Comparison of ENCODE assay signal across 13 cellular contexts in genomic region chr9:129078691-129079503, GRCh38. TPM values are rescaled to one million over a fixed set of nuclear protein-coding genes. Genes with fewer than 3 reads are reported as not detected.
DNase-seq lines count a peak whose midpoint lies in the region; ATAC-seq, FAIRE-seq and TF ChIP-seq lines count a peak whose summit lies in the region.
"Had no signal": no experiment of that assay in that cellular context is flagged by ENCODE, and none has a peak within 500 bp of the region (broad histone marks: within the 10 kb centered on the region; RNA-seq: fewer than 3 reads in every experiment).

No MANE protein-coding gene starts in this region.

- ATAC-seq in activated CD4-positive, alpha-beta T cell treated with anti-CD3 and anti-CD28 coated beads for 36 hours, result no peak
- ATAC-seq: GM12878 had no signal

- no peak overlapping the region for H3K18ac ChIP-seq in neuronal stem cell (ENCODE audit: low read length)

- DNase-seq in activated CD4-positive, alpha-beta T cell treated with anti-CD3 and anti-CD28 coated beads for 36 hours, result no peak
- no peak for DNase-seq in activated CD4-positive, alpha-beta T cell treated with anti-CD3 and anti-CD28 coated beads for 48 hours
- DNase-seq in RWPE1 (ENCODE audit: low spot score), result no peak
- DNase-seq in endothelial cell (ENCODE audit: low spot score), result no peak
- no peak for DNase-seq in neuronal stem cell (ENCODE audit: low spot score)
- DNase-seq in frontal cortex (ENCODE audit: low spot score in 2 of 2), result no peak
- DNase-seq in DMS79 (lab: John Stamatoyannopoulos, UW), result no peak
- no peak for DNase-seq in NCI-H1417 treated with DMSO at 0.1 percent for 48 hours (lab: John Stamatoyannopoulos, UW)
- DNase-seq: brain microvascular endothelial cell, NCI-H1048, NCI-H446, occipital lobe had no signal

- peak overlapping the region; percentile 83 for H3K4me3 Mint-ChIP-seq in activated CD4-positive, alpha-beta T cell treated with anti-CD3 and anti-CD28 coated beads for 36 hours
- H3K4me3 Mint-ChIP-seq in endothelial cell (ENCODE audit: unreplicated experiment), result peak overlapping the region; percentile 62

- CTCF ChIA-PET in activated CD4-positive, alpha-beta T cell treated with anti-CD3 and anti-CD28 coated beads for 36 hours (lab: Charles Lee), result interaction anchor here (0.5 to 0.6 kb wide), 3 partner anchors 252 to 848 kb away, joined by 3 read pairs; no protein-coding TSS in a partner anchor
- CTCF ChIA-PET in RWPE1 (lab: Yijun Ruan, JAX), result interaction anchor here (0.6 to 0.7 kb wide), 2 partner anchors 13 to 17 kb away, joined by 4 to 5 read pairs; no protein-coding TSS in a partner anchor

- FAIRE-seq in frontal cortex (lab: Jason Lieb, UNC), result no peak
- FAIRE-seq: GM12878 had no signal

- no peak overlapping the region for H2AK5ac ChIP-seq in neuronal stem cell (ENCODE audit: low read depth, low read length)

- no peaks in the 10 kb centered on the region for H3K27me3 ChIP-seq in neuronal stem cell (ENCODE audit: control insufficient read depth in 3 of 3, insufficient read depth in 3 of 3, low read depth in 1 of 3, low read length in 3 of 3)
- H3K27me3 ChIP-seq: brain microvascular endothelial cell had no signal

- peaks cover 20% of the 10 kb centered on the region for H3K4me1 Mint-ChIP-seq in activated CD4-positive, alpha-beta T cell treated with anti-CD3 and anti-CD28 coated beads for 36 hours
- peaks cover 8% of the 10 kb centered on the region for H3K4me1 Mint-ChIP-seq in endothelial cell (ENCODE audit: unreplicated experiment)

- TF ChIP-seq CTCF in RWPE1 (conservative IDR thresholded peaks at IDR 0.05; ENCODE audit: low read depth) (no peak), endothelial cell (IDR thresholded peaks at IDR 0.05; ENCODE audit: unreplicated experiment) (no peak)

- no CpG with 5 or more reads among the region's 18 CpGs for WGBS in neuronal stem cell (ENCODE audit: extremely low coverage in 2 of 2, insufficient read length in 2 of 2, insufficient replicate concordance in 1 of 2), 2 donors

- no peak overlapping the region for H3K23ac ChIP-seq in neuronal stem cell (ENCODE audit: low read depth, low read length, poor library complexity)

- no peaks in the 10 kb centered on the region for H3K36me3 Mint-ChIP-seq in activated CD4-positive, alpha-beta T cell treated with anti-CD3 and anti-CD28 coated beads for 36 hours (ENCODE audit: low read depth)
- H3K36me3 Mint-ChIP-seq in endothelial cell (ENCODE audit: low read depth, unreplicated experiment), result peaks cover 5% of the 10 kb centered on the region

- peaks cover 0 to 9% of the 10 kb centered on the region in 2 donors for H3K36me3 ChIP-seq in neuronal stem cell (replicated peaks in 1 of 2; ENCODE audit: control insufficient read depth in 2 of 2, insufficient read depth in 2 of 2, low read length in 2 of 2)
- H3K36me3 ChIP-seq: brain microvascular endothelial cell had no signal

- no peak overlapping the region for H2BK5ac ChIP-seq in neuronal stem cell (ENCODE audit: low read length)

- peaks cover 10% of the 10 kb centered on the region for H3K79me1 ChIP-seq in neuronal stem cell (ENCODE audit: low read depth, low read length)

- no peak overlapping the region for H3K4ac ChIP-seq in neuronal stem cell (ENCODE audit: low read length)

- no peak overlapping the region for H2BK12ac ChIP-seq in neuronal stem cell (ENCODE audit: low read length)

- H3K4me3 ChIP-seq in neuronal stem cell (ENCODE audit: low read length in 2 of 2), result no peak overlapping the region
- H3K4me3 ChIP-seq: GM12878 had no signal

- H3K9ac ChIP-seq in neuronal stem cell (ENCODE audit: low read depth, low read length, poor library complexity), result no peak overlapping the region

- H3K14ac ChIP-seq in neuronal stem cell (ENCODE audit: low read length), result no peak overlapping the region

- H3K27ac ChIP-seq in RWPE1 (peak overlapping the region; percentile 78), neuronal stem cell (replicated peaks; ENCODE audit: low read length) (no peak overlapping the region)
- H3K27ac ChIP-seq: brain microvascular endothelial cell had no signal

- H4K8ac ChIP-seq in neuronal stem cell (ENCODE audit: low read depth, low read length), result no peak overlapping the region

- peaks cover 0 to 8% of the 10 kb centered on the region in 2 donors for H3K4me1 ChIP-seq in neuronal stem cell (ENCODE audit: control insufficient read depth in 2 of 2, insufficient read depth in 1 of 2, low read depth in 1 of 2, low read length in 2 of 2)

- POLR2A ChIA-PET in activated CD4-positive, alpha-beta T cell treated with anti-CD3 and anti-CD28 coated beads for 36 hours (lab: Charles Lee), result no interaction called here
- POLR2A ChIA-PET in RWPE1 (lab: Yijun Ruan, JAX; ENCODE audit: low non-redundant PET), result no interaction called here

- no peaks in the 10 kb centered on the region for H3K9me3 Mint-ChIP-seq in activated CD4-positive, alpha-beta T cell treated with anti-CD3 and anti-CD28 coated beads for 36 hours (ENCODE audit: low read depth)
- H3K9me3 Mint-ChIP-seq in endothelial cell (ENCODE audit: unreplicated experiment), result no peaks in the 10 kb centered on the region

- no peaks in the 10 kb centered on the region for H3K27me3 Mint-ChIP-seq in activated CD4-positive, alpha-beta T cell treated with anti-CD3 and anti-CD28 coated beads for 36 hours
- H3K27me3 Mint-ChIP-seq in endothelial cell (ENCODE audit: unreplicated experiment), result peaks cover 7% of the 10 kb centered on the region

- H3K4me2 ChIP-seq in neuronal stem cell (ENCODE audit: insufficient read depth, low read length, poor library complexity, severe bottlenecking), result no peak overlapping the region

- no peaks in the 10 kb centered on the region for H3K9me3 ChIP-seq in neuronal stem cell (replicated peaks in 1 of 2; ENCODE audit: control insufficient read depth in 2 of 2, insufficient read depth in 1 of 2, low read depth in 1 of 2, low read length in 2 of 2)

- no peak overlapping the region for H2BK15ac ChIP-seq in neuronal stem cell (ENCODE audit: low read length)

- H2BK120ac ChIP-seq in neuronal stem cell (ENCODE audit: low read depth, low read length), result peak overlapping the region; percentile 47

- intact Hi-C loops in activated CD4-positive, alpha-beta T cell treated with anti-CD3 and anti-CD28 coated beads for 36 hours (cut with DNase I, micrococcal nuclease), result no loop called here

- no peak overlapping the region for H3K27ac Mint-ChIP-seq in activated CD4-positive, alpha-beta T cell treated with anti-CD3 and anti-CD28 coated beads for 36 hours
- no peak overlapping the region for H3K27ac Mint-ChIP-seq in endothelial cell (ENCODE audit: unreplicated experiment)

- no peak overlapping the region for H2AFZ ChIP-seq in neuronal stem cell (ENCODE audit: low read length)

- no peak overlapping the region for H4K91ac ChIP-seq in neuronal stem cell (ENCODE audit: low read depth, low read length, poor library complexity)

RNA-seq across cellular contexts. Expression of gene DOLPP1, which starts 2.0 kb away (rescaled TPM):
- 10 to 100 TPM; 15.1 to 16.4 TPM for total RNA-seq in activated CD4-positive, alpha-beta T cell treated with anti-CD3 and anti-CD28 coated beads for 36 hours
- total RNA-seq in endothelial cell (ENCODE audit: unreplicated experiment), result 21.4 TPM
- 34.9 TPM for polyA plus RNA-seq in neuronal stem cell (2013, experiment 1 of 2)
- 34.1 TPM for polyA plus RNA-seq in neuronal stem cell (2013, experiment 2 of 2)
- 16.7 TPM for total RNA-seq in frontal cortex

RNA-seq across cellular contexts. Expression of gene CRAT, which starts 31.7 kb away (rescaled TPM):
- 10 to 100 TPM; 13.2 to 18.9 TPM for total RNA-seq in activated CD4-positive, alpha-beta T cell treated with anti-CD3 and anti-CD28 coated beads for 36 hours
- 42.9 TPM for total RNA-seq in endothelial cell (ENCODE audit: unreplicated experiment)
- 12.9 TPM for polyA plus RNA-seq in neuronal stem cell (2013, experiment 1 of 2)
- polyA plus RNA-seq in neuronal stem cell (2013, experiment 2 of 2), result 12.1 TPM
- 12.2 TPM for total RNA-seq in frontal cortex

RNA-seq across cellular contexts. Expression of gene PTPA, which starts 32.3 kb away (rescaled TPM):
- 10 to 100 TPM; 71.9 to 88.0 TPM for total RNA-seq in activated CD4-positive, alpha-beta T cell treated with anti-CD3 and anti-CD28 coated beads for 36 hours
- total RNA-seq in endothelial cell (ENCODE audit: unreplicated experiment), result 120 TPM
- 74.5 TPM for polyA plus RNA-seq in neuronal stem cell (2013, experiment 1 of 2)
- 76.7 TPM for polyA plus RNA-seq in neuronal stem cell (2013, experiment 2 of 2)
- 55.0 TPM for total RNA-seq in frontal cortex

RNA-seq across cellular contexts. Expression of gene MIGA2, which starts 42.5 kb away (rescaled TPM):
- 10 to 100 TPM; 15.7 to 25.8 TPM for total RNA-seq in activated CD4-positive, alpha-beta T cell treated with anti-CD3 and anti-CD28 coated beads for 36 hours
- total RNA-seq in endothelial cell (ENCODE audit: unreplicated experiment) (32.9 TPM), frontal cortex (12.6 TPM)
- polyA plus RNA-seq in neuronal stem cell (2013, experiment 1 of 2), result 12.8 TPM
- 13.2 TPM for polyA plus RNA-seq in neuronal stem cell (2013, experiment 2 of 2)

RNA-seq across cellular contexts. Expression of gene SH3GLB2, which starts 50.8 kb away (rescaled TPM):
- 10 to 100 TPM; 49.1 to 53.7 TPM for total RNA-seq in activated CD4-positive, alpha-beta T cell treated with anti-CD3 and anti-CD28 coated beads for 36 hours
- total RNA-seq in endothelial cell (ENCODE audit: unreplicated experiment) (94.3 TPM), frontal cortex (60.3 TPM)
- polyA plus RNA-seq in neuronal stem cell (2013, experiment 1 of 2), result 36.6 TPM
- 33.2 TPM for polyA plus RNA-seq in neuronal stem cell (2013, experiment 2 of 2)
